In genomic region chr14:21267431-21267845, GRCh38 we compare ENCODE assay signal across 8 cellular contexts. TPM values are rescaled to one million over a fixed set of nuclear protein-coding genes. Genes with fewer than 3 reads are reported as not detected.
DNase-seq lines count a peak whose midpoint lies in the region; ATAC-seq and TF ChIP-seq lines count a peak whose summit lies in the region.

No MANE protein-coding gene starts in this region.

- peaks cover 41 to 51% of the 10 kb centered on the region in 2 donors for H3K36me3 Mint-ChIP-seq in CD14-positive monocyte
- peaks cover 21% of the 10 kb centered on the region for H3K36me3 Mint-ChIP-seq in chondrocyte (ENCODE audit: low read depth)
- peaks cover 9 to 60% (median 37%) of the 10 kb centered on the region in 3 donors for H3K36me3 Mint-ChIP-seq in naive thymus-derived CD8-positive, alpha-beta T cell

- H3K9me3 Mint-ChIP-seq in CD14-positive monocyte (peaks cover 0 to 2% (median 0%) of the 10 kb centered on the region in 7 donors), chondrocyte (ENCODE audit: low read depth) (no peaks in the 10 kb centered on the region)
- H3K9me3 Mint-ChIP-seq in naive thymus-derived CD8-positive, alpha-beta T cell, result no peaks in the 10 kb centered on the region

- POLR2A ChIA-PET in naive thymus-derived CD8-positive, alpha-beta T cell (lab: Charles Lee), result interaction anchor here (0.7 to 1.5 kb wide), 2 partner anchors 94 to 171 kb away, joined by 3 to 6 read pairs; no protein-coding TSS in a partner anchor

- intact Hi-C loops in CD14-positive monocyte (cut with micrococcal nuclease), result loop anchor here in 1 of 2 donors (5.0 kb wide), 2 partner anchors 45 to 165 kb away; partner anchors contain the start of gene TMEM253

- no peaks in the 10 kb centered on the region for H3K27me3 Mint-ChIP-seq in CD14-positive monocyte (ENCODE audit: low read depth in 3 of 3)
- no peaks in the 10 kb centered on the region for H3K27me3 Mint-ChIP-seq in chondrocyte (ENCODE audit: low read depth)
- peaks cover 0 to 3% (median 0%) of the 10 kb centered on the region in 5 donors for H3K27me3 Mint-ChIP-seq in naive thymus-derived CD8-positive, alpha-beta T cell

- peak overlapping the region; percentile 100 for H3K4me3 Mint-ChIP-seq in CD14-positive monocyte
- peak overlapping the region; percentile 97 for H3K4me3 Mint-ChIP-seq in chondrocyte (ENCODE audit: unreplicated experiment)
- peak overlapping the region; percentile 90 to 100 (median 100) for H3K4me3 Mint-ChIP-seq in naive thymus-derived CD8-positive, alpha-beta T cell

- DNase-seq in CD14-positive monocyte (ENCODE audit: low spot score), result no peak
- peak; percentile 31 for DNase-seq in LHCN-M2 (ENCODE audit: low read depth)
- no peak for DNase-seq in chondrocyte (ENCODE audit: low spot score)
- DNase-seq in naive thymus-derived CD8-positive, alpha-beta T cell, result no peak
- DNase-seq in GDM1 (lab: John Stamatoyannopoulos, UW), result no peak
- no peak for DNase-seq in SKM-1 (lab: John Stamatoyannopoulos, UW; ENCODE audit: unreplicated experiment)
- DNase-seq in stimulated activated CD4-positive, alpha-beta T cell treated with anti-CD3 and anti-CD28 coated beads, Interleukin-2, amount 100 ng/mL, for 48 hours, result no peak
- DNase-seq in DMS153 treated with DMSO at 0.1 percent for 48 hours (lab: John Stamatoyannopoulos, UW; ENCODE audit: unreplicated experiment), result no peak

- H3K27ac Mint-ChIP-seq in CD14-positive monocyte (peak overlapping the region; percentile 71 to 100 (median 100)), chondrocyte (ENCODE audit: unreplicated experiment) (peak overlapping the region; percentile 100)
- H3K27ac Mint-ChIP-seq in naive thymus-derived CD8-positive, alpha-beta T cell, result peak overlapping the region; percentile 86 to 100 (median 100)

- H3K4me1 Mint-ChIP-seq in CD14-positive monocyte, result peaks cover 61% of the 10 kb centered on the region
- peaks cover 58% of the 10 kb centered on the region for H3K4me1 Mint-ChIP-seq in chondrocyte (ENCODE audit: low read depth)
- peaks cover 23 to 65% (median 58%) of the 10 kb centered on the region in 4 donors for H3K4me1 Mint-ChIP-seq in naive thymus-derived CD8-positive, alpha-beta T cell

- no peak for ATAC-seq in naive thymus-derived CD8-positive, alpha-beta T cell

- TF ChIP-seq CTCF in CD14-positive monocyte (IDR thresholded peaks at IDR 0.05) (no peak), chondrocyte (IDR thresholded peaks at IDR 0.05) (no peak)

RNA-seq across cellular contexts. Expression of gene HNRNPC, which starts 1.8 kb away (rescaled TPM):
- 100 to 1,000 TPM; 580 to 609 TPM for polyA plus RNA-seq in CD14-positive monocyte
- total RNA-seq in LHCN-M2 (2014; rRNA removed), result 877 and 1,010 TPM in 2 replicates
- polyA plus RNA-seq in LHCN-M2 (2012), result 512 TPM
- total RNA-seq in chondrocyte, result 286 to 352 TPM (median 291 TPM) in 3 replicates
- 100 to 1,000 TPM; 569 to 584 TPM for total RNA-seq in naive thymus-derived CD8-positive, alpha-beta T cell
- 100 to 1,000 TPM; 795 to 893 (median 875) TPM for polyA plus RNA-seq in naive thymus-derived CD8-positive, alpha-beta T cell

RNA-seq across cellular contexts. Expression of gene RPGRIP1, which starts 12.4 kb away (rescaled TPM):
- polyA plus RNA-seq in CD14-positive monocyte, result 1 to 10 TPM; 4.7 to 7.4 TPM
- total RNA-seq in LHCN-M2 (2014; rRNA removed), result not detected in 2 replicates
- polyA plus RNA-seq in LHCN-M2 (2012), result not detected
- total RNA-seq in chondrocyte, result not detected in 3 replicates
- total RNA-seq in naive thymus-derived CD8-positive, alpha-beta T cell, result not detected
- polyA plus RNA-seq in naive thymus-derived CD8-positive, alpha-beta T cell, result under 1 TPM in 1 of 3 donors, not detected in 2; 0.09 TPM
